Comparison of ENCODE assay signal across 9 cellular contexts in the genomic region with DNA sequence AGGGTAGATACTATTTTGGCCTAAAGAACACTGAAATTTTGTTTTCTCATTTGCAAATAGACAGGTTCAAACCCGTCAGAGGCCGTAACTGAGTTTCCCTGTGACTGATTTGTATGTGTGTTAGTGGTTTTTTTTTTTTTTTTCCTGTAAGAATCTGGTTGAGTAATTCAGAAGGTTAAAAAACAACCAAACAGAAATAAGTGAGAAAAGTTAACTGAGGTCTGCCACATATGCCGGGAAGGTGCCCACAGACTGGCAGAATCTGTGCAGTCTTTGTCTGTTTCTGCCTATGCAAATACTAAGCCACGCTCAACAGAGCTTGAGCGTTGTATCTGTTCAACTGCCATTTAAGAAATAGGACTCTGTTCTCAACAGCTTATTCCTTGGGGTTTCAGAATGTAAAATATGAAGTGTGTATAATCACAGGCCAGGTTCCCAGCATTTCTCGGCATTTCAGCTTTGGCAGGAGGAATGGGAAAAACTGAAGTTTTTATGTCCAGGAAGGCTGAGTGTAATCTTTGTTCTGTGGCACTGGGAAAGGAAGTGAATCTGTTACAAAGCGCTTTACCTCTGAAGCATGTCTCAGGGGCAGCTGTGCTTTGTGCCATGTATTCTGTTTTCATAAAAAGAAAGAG.
DNase-seq lines count a peak whose midpoint lies in the region; ATAC-seq and TF ChIP-seq lines count a peak whose summit lies in the region.
"Had no signal": no experiment of that assay in that cellular context is flagged by ENCODE, and none has a peak within 500 bp of the region (broad histone marks: within the 10 kb centered on the region; RNA-seq: fewer than 3 reads in every experiment).

No MANE protein-coding gene starts in this region.

- H3K4me1 ChIP-seq in colonic mucosa (no peaks in the 10 kb centered on the region), skeletal muscle satellite cell (ENCODE audit: control insufficient read depth, insufficient read depth, low read length) (peaks cover 24% of the 10 kb centered on the region)

- no peaks in the 10 kb centered on the region for H3K36me3 ChIP-seq in colonic mucosa
- H3K36me3 ChIP-seq in skeletal muscle satellite cell (ENCODE audit: insufficient read depth, low read length) = no peaks in the 10 kb centered on the region
- H3K36me3 ChIP-seq: SJSA1 had no signal

- H3K4me3 ChIP-seq in colonic mucosa (no peak overlapping the region), skeletal muscle satellite cell (ENCODE audit: low read length) (peak overlapping the region; percentile 2)
- H3K4me3 ChIP-seq: SJSA1 had no signal

- H3K9ac ChIP-seq in colonic mucosa (ENCODE audit: low read depth in 2 of 2, low read length in 2 of 2) (no peak overlapping the region), skeletal muscle satellite cell (ENCODE audit: low read depth, low read length) (peak overlapping the region; percentile 57)

- intact Hi-C loops in colonic mucosa (cut with DNase I) = no loop called here

- ATAC-seq in GM18868 (IDR thresholded peaks at IDR 0.05; ENCODE audit: unreplicated experiment) = peak; percentile 79
- ATAC-seq in HG02870 (IDR thresholded peaks at IDR 0.05; ENCODE audit: unreplicated experiment) = peak; percentile 74

- H3K9me3 ChIP-seq in colonic mucosa (no peaks in the 10 kb centered on the region), skeletal muscle satellite cell (replicated peaks; ENCODE audit: low read length) (no peaks in the 10 kb centered on the region)
- H3K9me3 ChIP-seq: SJSA1 had no signal

- H3K4me2 ChIP-seq in skeletal muscle satellite cell (ENCODE audit: low read length) = peak overlapping the region; percentile 57

- DNase-seq in T-helper 2 cell = peak in 4 of 5 experiments; percentile 15 to 95 (median 60)
- no peak for DNase-seq in colonic mucosa
- no peak for DNase-seq in foreskin melanocyte
- DNase-seq in HT-29 (ENCODE audit: low spot score) = no peak
- DNase-seq in UCSD-AML1 (lab: John Stamatoyannopoulos, UW; ENCODE audit: unreplicated experiment) = no peak

- H3K27ac ChIP-seq in colonic mucosa = peak overlapping the region; percentile 30
- H3K27ac ChIP-seq: SJSA1 had no signal

- no peaks in the 10 kb centered on the region for H3K27me3 ChIP-seq in colonic mucosa
- no peaks in the 10 kb centered on the region for H3K27me3 ChIP-seq in skeletal muscle satellite cell (ENCODE audit: control insufficient read depth, insufficient read depth, low read length)
- H3K27me3 ChIP-seq: SJSA1 had no signal

- no peak for TF ChIP-seq CTCF in colonic mucosa (IDR thresholded peaks at IDR 0.05)

Comparison
In these comparisons a context has a peak if more than half of its experiments do, and no peak if none do; other contexts are left out.
1. DNase-seq: peak in T-helper 2 cell (4 of 5); none in colonic mucosa (single experiment), foreskin melanocyte (single experiment), HT-29 (single experiment) and UCSD-AML1 (single experiment).